1 cellular context compared by ENCODE assay signal in the genomic region with DNA sequence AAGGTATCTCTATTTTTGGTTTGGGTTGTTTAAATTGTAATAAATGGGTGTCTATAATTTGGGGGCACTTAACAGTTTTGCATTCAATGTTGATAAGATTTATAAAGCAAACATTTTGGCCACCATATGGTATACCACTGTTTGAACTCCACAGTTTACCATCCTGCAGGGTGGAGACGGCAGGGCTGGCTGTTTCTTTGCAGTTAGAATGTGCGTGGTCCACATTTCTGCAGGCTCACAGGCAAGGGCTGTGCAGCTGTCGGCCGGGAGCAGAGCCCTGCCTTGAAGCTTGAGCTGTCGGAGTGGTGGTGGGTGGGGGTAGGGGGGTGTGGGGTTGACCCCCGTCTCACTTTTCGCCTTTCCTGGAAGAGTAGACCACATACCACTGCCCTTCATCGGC.
TF ChIP-seq lines count a peak whose summit lies in the region.

No MANE protein-coding gene starts in this region.

TF ChIP-seq in IMR-90, 13 proteins besides CTCF, POLR2A, EP300 and RAD21:
- no peak for TF ChIP-seq SMC3 (IDR thresholded peaks at IDR 0.05; ENCODE audit: low read depth, low read length)
- no peak for TF ChIP-seq FOS (IDR thresholded peaks at IDR 0.05; ENCODE audit: low read depth, low read length)
- no peak for TF ChIP-seq MAFK (IDR thresholded peaks at IDR 0.05; ENCODE audit: low read depth, low read length)
- TF ChIP-seq, protein P1, sequence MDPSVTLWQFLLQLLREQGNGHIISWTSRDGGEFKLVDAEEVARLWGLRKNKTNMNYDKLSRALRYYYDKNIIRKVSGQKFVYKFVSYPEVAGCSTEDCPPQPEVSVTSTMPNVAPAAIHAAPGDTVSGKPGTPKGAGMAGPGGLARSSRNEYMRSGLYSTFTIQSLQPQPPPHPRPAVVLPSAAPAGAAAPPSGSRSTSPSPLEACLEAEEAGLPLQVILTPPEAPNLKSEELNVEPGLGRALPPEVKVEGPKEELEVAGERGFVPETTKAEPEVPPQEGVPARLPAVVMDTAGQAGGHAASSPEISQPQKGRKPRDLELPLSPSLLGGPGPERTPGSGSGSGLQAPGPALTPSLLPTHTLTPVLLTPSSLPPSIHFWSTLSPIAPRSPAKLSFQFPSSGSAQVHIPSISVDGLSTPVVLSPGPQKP (IDR thresholded peaks at IDR 0.05; ENCODE audit: borderline replicate concordance, low read depth, low read length) = no peak
- TF ChIP-seq, protein P2, sequence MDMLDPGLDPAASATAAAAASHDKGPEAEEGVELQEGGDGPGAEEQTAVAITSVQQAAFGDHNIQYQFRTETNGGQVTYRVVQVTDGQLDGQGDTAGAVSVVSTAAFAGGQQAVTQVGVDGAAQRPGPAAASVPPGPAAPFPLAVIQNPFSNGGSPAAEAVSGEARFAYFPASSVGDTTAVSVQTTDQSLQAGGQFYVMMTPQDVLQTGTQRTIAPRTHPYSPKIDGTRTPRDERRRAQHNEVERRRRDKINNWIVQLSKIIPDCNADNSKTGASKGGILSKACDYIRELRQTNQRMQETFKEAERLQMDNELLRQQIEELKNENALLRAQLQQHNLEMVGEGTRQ (IDR thresholded peaks at IDR 0.05; ENCODE audit: low read depth, low read length) = no peak
